In the genomic region with DNA sequence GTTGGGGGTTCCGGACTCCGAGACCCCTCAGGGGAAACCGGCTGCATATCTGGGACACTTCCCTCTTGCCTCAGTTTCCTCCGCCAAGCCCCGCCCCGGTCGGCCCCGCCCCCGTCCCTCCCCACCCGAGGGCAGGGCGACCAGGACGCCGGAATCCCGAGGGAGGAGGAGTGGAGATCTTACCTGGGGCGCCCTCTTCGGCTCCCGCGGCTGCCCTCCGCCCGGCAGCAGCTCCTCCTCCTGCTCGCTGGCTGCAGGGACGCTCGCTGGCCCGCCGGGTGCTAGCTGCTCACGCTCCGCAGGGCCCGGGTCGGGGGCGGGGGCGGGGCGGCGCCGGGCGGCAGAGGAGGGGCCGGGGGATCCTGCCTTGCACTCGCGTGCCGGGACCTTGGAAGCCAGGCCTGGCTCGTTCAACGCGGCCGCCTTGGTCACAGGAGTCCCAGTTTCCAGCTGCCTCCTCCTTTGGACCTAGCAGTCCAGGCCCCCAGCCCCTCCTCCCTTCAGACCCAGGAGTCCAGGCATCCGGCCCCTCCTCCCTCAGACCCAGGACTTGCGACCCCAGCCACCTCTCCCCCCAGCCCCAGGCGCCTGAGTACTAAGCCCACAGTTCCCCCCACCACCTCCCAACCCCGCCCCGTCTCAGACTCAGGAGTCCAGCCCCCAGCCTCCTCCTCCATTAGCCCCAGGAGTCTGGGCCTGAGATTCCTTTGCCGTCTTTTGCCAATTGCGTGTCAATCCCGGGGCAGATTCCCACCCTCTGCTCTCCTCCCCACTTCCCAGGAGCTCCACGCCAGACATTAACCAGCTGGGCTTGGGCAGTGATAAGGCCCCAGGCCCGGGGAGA, we compare ENCODE assay signal across 11 cellular contexts.
DNase-seq lines count a peak whose midpoint lies in the region; ATAC-seq and TF ChIP-seq lines count a peak whose summit lies in the region.
"Had no signal": no experiment of that assay in that cellular context is flagged by ENCODE, and none has a peak within 500 bp of the region (broad histone marks: within the 10 kb centered on the region; RNA-seq: fewer than 3 reads in every experiment).

A gene with protein sequence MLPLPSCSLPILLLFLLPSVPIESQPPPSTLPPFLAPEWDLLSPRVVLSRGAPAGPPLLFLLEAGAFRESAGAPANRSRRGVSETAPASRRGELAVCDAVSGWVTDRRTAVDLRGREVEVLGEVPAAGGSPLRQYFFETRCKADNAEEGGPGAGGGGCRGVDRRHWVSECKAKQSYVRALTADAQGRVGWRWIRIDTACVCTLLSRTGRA (minus strand): TSS at position 51 of the 844 bp plus-strand sequence. CDS start 2,821 bp downstream, outside the sequence.

- H3K27ac Mint-ChIP-seq in nephron, result peak within 1 kb of the TSS; percentile 10 to 48 (median 29)
- H3K27ac Mint-ChIP-seq: activated naive CD8-positive, alpha-beta T cell treated with anti-CD3 and anti-CD28 coated beads, Interleukin-2, amount 10 ng/mL, durations not matched to agents 7 days and 5 days had no signal

- H3K27ac ChIP-seq in BLaER1 treated with 17β-estradiol and CSF1 and Interleukin-3, amounts not matched to agents 10 nM and 100 nM, result no peak within 1 kb of the TSS

- peak within 1 kb of the TSS in 1 of 10 experiments; percentile 38; a peak in 1 of 20 replicates for H3K4me3 ChIP-seq in BLaER1 treated with 17β-estradiol and CSF1 and Interleukin-3, amounts not matched to agents 10 nM and 100 nM
- peak within 1 kb of the TSS; percentile 28; the same call in 1 of the 2 replicates for H3K4me3 ChIP-seq in LNCaP clone FGC (ENCODE audit: low read depth, low read length)

- DNase-seq in LNCaP clone FGC (ENCODE audit: low read depth) (no peak), ecto neural progenitor cell (ENCODE audit: low spot score) (peak; percentile 86), T1000 (lab: John Stamatoyannopoulos, UW) (no peak), DMS79 treated with DMSO at 0.1 percent for 48 hours (lab: John Stamatoyannopoulos, UW) (no peak)
- DNase-seq: activated naive CD8-positive, alpha-beta T cell treated with anti-CD3 and anti-CD28 coated beads, Interleukin-2, amount 10 ng/mL, durations not matched to agents 7 days and 5 days; NCI-H1105 treated with DMSO at 0.1 percent for 48 hours; occipital lobe had no signal

- peak within 1 kb of the TSS in 8 of 11 experiments; percentile 11 to 52 (median 32); a peak in 9 of 22 replicates for H3K4me2 ChIP-seq in BLaER1 treated with 17β-estradiol and CSF1 and Interleukin-3, amounts not matched to agents 10 nM and 100 nM

- peak within 1 kb of the TSS; percentile 56 to 77 (median 60) for H3K4me3 Mint-ChIP-seq in nephron
- H3K4me3 Mint-ChIP-seq: activated naive CD8-positive, alpha-beta T cell treated with anti-CD3 and anti-CD28 coated beads, Interleukin-2, amount 10 ng/mL, durations not matched to agents 7 days and 5 days had no signal

- no peaks in the 10 kb centered on the region for H3K9me3 ChIP-seq in BLaER1 treated with 17β-estradiol and CSF1 and Interleukin-3, amounts not matched to agents 10 nM and 100 nM (replicated peaks in 1 of 11)

- H3K27me3 ChIP-seq in BLaER1 treated with 17β-estradiol and CSF1 and Interleukin-3, amounts not matched to agents 10 nM and 100 nM, result peaks cover 81 to 94% (median 89%) of the 10 kb centered on the region in 11 experiments

- no peak within 1 kb of the TSS for H3K9ac ChIP-seq in BLaER1 treated with 17β-estradiol and CSF1 and Interleukin-3, amounts not matched to agents 10 nM and 100 nM

- H3K9me3 Mint-ChIP-seq in nephron, result peaks cover 8% of the 10 kb centered on the region

- no peaks in the 10 kb centered on the region for H3K36me3 ChIP-seq in BLaER1 treated with 17β-estradiol and CSF1 and Interleukin-3, amounts not matched to agents 10 nM and 100 nM

- no peaks in the 10 kb centered on the region for H3K36me3 Mint-ChIP-seq in nephron (ENCODE audit: low read depth)
- H3K36me3 Mint-ChIP-seq: activated naive CD8-positive, alpha-beta T cell treated with anti-CD3 and anti-CD28 coated beads, Interleukin-2, amount 10 ng/mL, durations not matched to agents 7 days and 5 days had no signal

- no peak for ATAC-seq in HG03039 (IDR thresholded peaks at IDR 0.05; ENCODE audit: unreplicated experiment)
- ATAC-seq in HG03196 (IDR thresholded peaks at IDR 0.05; ENCODE audit: unreplicated experiment), result no peak

- H3K27me3 Mint-ChIP-seq in nephron (ENCODE audit: low read depth), result peaks cover 50% of the 10 kb centered on the region

- H3K4me1 Mint-ChIP-seq in nephron, result peaks cover 34% of the 10 kb centered on the region
- H3K4me1 Mint-ChIP-seq: activated naive CD8-positive, alpha-beta T cell treated with anti-CD3 and anti-CD28 coated beads, Interleukin-2, amount 10 ng/mL, durations not matched to agents 7 days and 5 days had no signal

- TF ChIP-seq CTCF in LNCaP clone FGC (IDR thresholded peaks at IDR 0.05; ENCODE audit: control insufficient read depth, extremely low read depth, insufficient read depth) (no peak), nephron (IDR thresholded peaks at IDR 0.05; ENCODE audit: unreplicated experiment in 3 of 3) (no peak)

- peaks cover 0 to 17% (median 0%) of the 10 kb centered on the region in 11 experiments; a peak in 6 of 22 replicates for H4K20me1 ChIP-seq in BLaER1 treated with 17β-estradiol and CSF1 and Interleukin-3, amounts not matched to agents 10 nM and 100 nM

- peaks cover 0 to 4% (median 0%) of the 10 kb centered on the region in 10 experiments; a peak in 2 of 20 replicates for H3K4me1 ChIP-seq in BLaER1 treated with 17β-estradiol and CSF1 and Interleukin-3, amounts not matched to agents 10 nM and 100 nM
